Comparison of ENCODE assay signal across 9 cellular contexts in genomic region chr11:64292458-64293254, GRCh38. TPM values are rescaled to one million over a fixed set of nuclear protein-coding genes. Genes with fewer than 3 reads are reported as not detected.
A peak's percentile ranks its signal among the peaks of the same experiment; 100 is the strongest.
DNase-seq lines count a peak whose midpoint lies in the region; ATAC-seq, FAIRE-seq and TF ChIP-seq lines count a peak whose summit lies in the region.
"Had no signal": no experiment of that assay in that cellular context is flagged by ENCODE, and none has a peak within 500 bp of the region (broad histone marks: within the 10 kb centered on the region; RNA-seq: fewer than 3 reads in every experiment).

No MANE protein-coding gene starts in this region.

- WGBS in upper lobe of left lung, 2 donors = 27 to 33% methylated on average over 33 to 40 of the region's 42 CpGs

- H3K9me3 Mint-ChIP-seq in mesothelial cell of epicardium = no peaks in the 10 kb centered on the region

- no peak for TF ChIP-seq CTCF in cardiac muscle cell (IDR thresholded peaks at IDR 0.05; ENCODE audit: low read depth, low read length)
- no peak for TF ChIP-seq CTCF in bronchial epithelial cell (IDR thresholded peaks at IDR 0.05; ENCODE audit: insufficient read depth, low read length, severe bottlenecking)
- no peak for TF ChIP-seq CTCF in mesothelial cell of epicardium (IDR thresholded peaks at IDR 0.05; ENCODE audit: unreplicated experiment)
- TF ChIP-seq CTCF in upper lobe of left lung (IDR thresholded peaks at IDR 0.05) = no peak

- no peaks in the 10 kb centered on the region for H3K4me1 ChIP-seq in cardiac muscle cell (ENCODE audit: low read depth)
- peaks cover 14 to 23% (median 18%) of the 10 kb centered on the region in 4 donors for H3K4me1 ChIP-seq in upper lobe of left lung

- H3K27ac ChIP-seq in cardiac muscle cell (no peak overlapping the region), upper lobe of left lung (no peak overlapping the region)

- no peak for TF ChIP-seq EP300 in upper lobe of left lung (IDR thresholded peaks at IDR 0.05)

- peaks cover 6% of the 10 kb centered on the region for H3K4me1 Mint-ChIP-seq in mesothelial cell of epicardium

- no peak for TF ChIP-seq POLR2A in upper lobe of left lung (IDR thresholded peaks at IDR 0.05)

- peaks cover 79% of the 10 kb centered on the region for H3K27me3 Mint-ChIP-seq in mesothelial cell of epicardium (ENCODE audit: low read depth)

- H3K9me3 ChIP-seq in cardiac muscle cell (ENCODE audit: low read depth) (no peaks in the 10 kb centered on the region), upper lobe of left lung (no peaks in the 10 kb centered on the region)

- FAIRE-seq in bronchial epithelial cell (lab: Jason Lieb, UNC) = no peak

- H3K36me3 ChIP-seq in cardiac muscle cell (no peaks in the 10 kb centered on the region), bronchial epithelial cell (ENCODE audit: control insufficient read depth, insufficient read depth, low read length) (no peaks in the 10 kb centered on the region), upper lobe of left lung (no peaks in the 10 kb centered on the region)

- intact Hi-C loops in Right ventricle myocardium superior (cut with DNase I) = no loop called here

- ATAC-seq in Right ventricle myocardium superior (ENCODE audit: poor library complexity) = no peak
- ATAC-seq in upper lobe of left lung (ENCODE audit: low FRiP score in 2 of 2) = no peak
- no peak for ATAC-seq in GM19463 (IDR thresholded peaks at IDR 0.05; ENCODE audit: unreplicated experiment)
- no peak for ATAC-seq in GM18907 (IDR thresholded peaks at IDR 0.05; ENCODE audit: unreplicated experiment)

- H3K27me3 ChIP-seq in cardiac muscle cell (peaks cover 86% of the 10 kb centered on the region), bronchial epithelial cell (ENCODE audit: control insufficient read depth, insufficient read depth, low read length) (peaks cover 26% of the 10 kb centered on the region), upper lobe of left lung (peaks cover 0 to 50% (median 33%) of the 10 kb centered on the region in 4 donors)

- H3K4me3 ChIP-seq in cardiac muscle cell (peak overlapping the region; percentile 18), bronchial epithelial cell (ENCODE audit: low read depth, low read length) (peak overlapping the region; percentile 18), upper lobe of left lung (peak overlapping the region; percentile 4 to 46 (median 34))

- H3K4me3 Mint-ChIP-seq in mesothelial cell of epicardium = peak overlapping the region; percentile 42

- H3K27ac Mint-ChIP-seq in mesothelial cell of epicardium = no peak overlapping the region

- peaks cover 8% of the 10 kb centered on the region for H3K36me3 Mint-ChIP-seq in mesothelial cell of epicardium

- DNase-seq in cardiac muscle cell (ENCODE audit: low read depth in 1 of 2, low spot score in 1 of 2) (no peak), Right ventricle myocardium superior (no peak), bronchial epithelial cell (ENCODE audit: low read depth) (no peak), mesothelial cell of epicardium (ENCODE audit: low spot score in 2 of 2, unreplicated experiment in 2 of 2) (no peak), upper lobe of left lung (peak in 1 of 2 donors; percentile 75), occipital lobe (lab: John Stamatoyannopoulos, UW) (no peak)

RNA-seq across cellular contexts. Expression of gene KCNK4, which starts 1.6 kb away (rescaled TPM):
- total RNA-seq in cardiac muscle cell (not detected in 2 replicates), Right ventricle myocardium superior (not detected), bronchial epithelial cell (under 0.01 TPM in 1 of 2 replicates, not detected in the other), mesothelial cell of epicardium (0.22 to 0.58 TPM (median 0.27 TPM) in 3 replicates), upper lobe of left lung (under 1 TPM in 3 of 6 donors, not detected in 3; 0.17 to 0.55 (median 0.26) TPM), occipital lobe (3.0 TPM)
- not detected in 2 replicates for polyA plus RNA-seq in cardiac muscle cell
- total RNA-seq: renal cortical epithelial cell had no signal

RNA-seq across cellular contexts. Expression of gene GPR137, which starts 7.0 kb away (rescaled TPM):
- total RNA-seq in cardiac muscle cell (37.7 and 41.4 TPM in 2 replicates), Right ventricle myocardium superior (28.5 TPM), bronchial epithelial cell (2.9 and 5.6 TPM in 2 replicates), mesothelial cell of epicardium (43.8 to 45.1 TPM (median 44.6 TPM) in 3 replicates), upper lobe of left lung (10 to 100 TPM in 5 of 6 donors, 1 to 10 TPM in 1; 7.3 to 48.1 (median 27.0) TPM), occipital lobe (9.7 TPM)
- 67.8 and 82.6 TPM in 2 replicates for polyA plus RNA-seq in cardiac muscle cell

RNA-seq across cellular contexts. Expression of gene CATSPERZ, which starts 7.5 kb away (rescaled TPM):
- total RNA-seq in cardiac muscle cell = not detected in 2 replicates
- polyA plus RNA-seq in cardiac muscle cell = 0.54 and 0.56 TPM in 2 replicates
- total RNA-seq in Right ventricle myocardium superior = not detected
- 0.26 TPM in 1 of 2 replicates, not detected in the other for total RNA-seq in bronchial epithelial cell
- total RNA-seq in mesothelial cell of epicardium = 0.47 TPM in 1 of 3 replicates, not detected in the others
- total RNA-seq in upper lobe of left lung = 10 to 100 TPM in 1 of 6 donors, 1 to 10 TPM in 1, under 1 TPM in 2, not detected in 2; 0.51 to 62.9 (median 2.5) TPM
- 1.7 TPM for total RNA-seq in occipital lobe
- total RNA-seq: renal cortical epithelial cell had no signal

RNA-seq across cellular contexts. Expression of gene BAD, which starts 8.2 kb away (rescaled TPM):
- total RNA-seq in cardiac muscle cell (155 and 200 TPM in 2 replicates), Right ventricle myocardium superior (90.1 TPM), bronchial epithelial cell (63.4 and 74.2 TPM in 2 replicates), mesothelial cell of epicardium (50.2 to 53.1 TPM (median 52.2 TPM) in 3 replicates), upper lobe of left lung (100 to 1,000 TPM in 2 of 6 donors, 10 to 100 TPM in 4; 59.7 to 150 (median 80.1) TPM), occipital lobe (28.2 TPM)
- polyA plus RNA-seq in cardiac muscle cell = 168 and 195 TPM in 2 replicates

RNA-seq across cellular contexts. Expression of gene ESRRA, which starts 12.7 kb away (rescaled TPM):
- total RNA-seq in cardiac muscle cell (77.0 and 94.0 TPM in 2 replicates), Right ventricle myocardium superior (241 TPM), bronchial epithelial cell (76.9 and 139 TPM in 2 replicates), mesothelial cell of epicardium (23.2 to 26.6 TPM (median 26.4 TPM) in 3 replicates), upper lobe of left lung (100 to 1,000 TPM in 1 of 6 donors, 10 to 100 TPM in 5; 42.7 to 109 (median 80.6) TPM), occipital lobe (14.2 TPM)
- 48.8 and 49.3 TPM in 2 replicates for polyA plus RNA-seq in cardiac muscle cell
